23 cellular contexts compared by ENCODE assay signal in the genomic region with DNA sequence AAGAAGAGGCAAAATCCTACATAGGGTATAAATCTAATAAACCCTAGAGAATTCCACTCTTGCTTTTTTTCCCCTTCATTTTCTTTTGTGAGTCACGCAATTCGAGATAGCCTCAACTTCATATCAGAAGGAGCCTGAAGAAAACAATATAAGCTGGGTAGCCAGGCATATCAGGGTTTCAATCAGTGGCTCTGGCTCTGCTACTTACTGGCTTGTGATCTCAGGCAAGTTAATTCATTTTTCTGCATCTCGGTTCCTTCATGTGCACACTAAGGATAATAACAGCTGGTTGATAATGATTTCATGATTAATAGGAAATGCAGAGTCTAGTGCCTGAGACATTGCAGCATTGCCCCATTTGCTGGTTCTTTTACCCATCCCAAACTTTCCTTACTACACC. TPM values are rescaled to one million over a fixed set of nuclear protein-coding genes. Genes with fewer than 3 reads are reported as not detected.
DNase-seq lines count a peak whose midpoint lies in the region; TF ChIP-seq lines count a peak whose summit lies in the region.
"Had no signal": no experiment of that assay in that cellular context is flagged by ENCODE, and none has a peak within 500 bp of the region (broad histone marks: within the 10 kb centered on the region; RNA-seq: fewer than 3 reads in every experiment).

No MANE protein-coding gene starts in this region.

- no peaks in the 10 kb centered on the region for H3F3A ChIP-seq in SK-N-SH (replicated peaks; ENCODE audit: insufficient read depth)

- no peaks in the 10 kb centered on the region for H3K9me3 ChIP-seq in SK-N-SH
- H3K9me3 ChIP-seq: A549, BLaER1 had no signal

- TF ChIP-seq EP300 in SK-N-SH (IDR thresholded peaks at IDR 0.05; ENCODE audit: borderline replicate concordance in 1 of 2, low read depth in 1 of 2, low read length in 1 of 2), result peak in 1 of 2 experiments; percentile 13; a peak in 1 of 4 replicates

- H3K27me3 ChIP-seq in SK-N-SH (ENCODE audit: insufficient read depth), result no peaks in the 10 kb centered on the region
- H3K27me3 ChIP-seq: BLaER1 had no signal

- TF ChIP-seq CTCF in SK-N-SH (IDR thresholded peaks at IDR 0.05), result no peak

- H2AFZ ChIP-seq in SK-N-SH (ENCODE audit: low read depth), result no peak overlapping the region

- no peaks in the 10 kb centered on the region for H4K20me1 ChIP-seq in SK-N-SH (ENCODE audit: insufficient read depth)
- H4K20me1 ChIP-seq: BLaER1 had no signal

- H3K4me3 ChIP-seq in SK-N-SH (ENCODE audit: low read depth in 2 of 2, low read length in 1 of 2), result no peak overlapping the region
- H3K4me3 ChIP-seq: A549, BLaER1 had no signal

- H3K9me2 ChIP-seq in SK-N-SH, result no peaks in the 10 kb centered on the region

- H3K9ac ChIP-seq in SK-N-SH, result no peak overlapping the region
- H3K9ac ChIP-seq: BLaER1 had no signal

- peak; percentile 15 for DNase-seq in DMS 273 (lab: John Stamatoyannopoulos, UW; ENCODE audit: unreplicated experiment)
- DNase-seq in DMS 273 treated with DMSO at 0.1 percent for 48 hours (lab: John Stamatoyannopoulos, UW), result no peak
- peak; percentile 44 for DNase-seq in NCI-H2171 treated with DMSO at 0.1 percent for 48 hours (lab: John Stamatoyannopoulos, UW)
- DNase-seq in NCI-H2171 (lab: John Stamatoyannopoulos, UW), result no peak
- peak; percentile 15 for DNase-seq in SK-N-SH
- DNase-seq in SHP77 treated with DMSO at 0.1 percent for 48 hours (lab: John Stamatoyannopoulos, UW), result no peak
- no peak for DNase-seq in GF-D8 (lab: John Stamatoyannopoulos, UW)
- DNase-seq: AML-193; C1 segment of cervical spinal cord; CD4-positive, alpha-beta memory T cell; CD4-positive, CD25-positive, alpha-beta regulatory T cell; CD8-positive, alpha-beta memory T cell; COR-L47; DMS153; DMS53; DMS79; DND-41; EL; GDM1 had no signal

- H3K4me2 ChIP-seq in SK-N-SH, result no peak overlapping the region
- H3K4me2 ChIP-seq: A549, BLaER1 had no signal

- CTCF ChIA-PET in SK-N-SH (lab: Yijun Ruan, JAX), result interaction anchor here (0.9 to 1.3 kb wide), 2 partner anchors 26 kb away, joined by 3 to 6 read pairs; no protein-coding TSS in a partner anchor

- WGBS in SK-N-SH (ENCODE audit: low lambda C conversion rate), result 4% methylated on average over 3 of the region's 3 CpGs

- POLR2A ChIA-PET in SK-N-SH (lab: Yijun Ruan, JAX), result no interaction called here

- H3K27ac ChIP-seq in SK-N-SH (ENCODE audit: low read depth in 2 of 2, low read length in 1 of 2), result no peak overlapping the region
- H3K27ac ChIP-seq: 22Rv1, A549, BLaER1 had no signal

- TF ChIP-seq RAD21 in SK-N-SH (IDR thresholded peaks at IDR 0.05; ENCODE audit: low read length), result no peak

- H3K79me2 ChIP-seq in SK-N-SH (ENCODE audit: insufficient read depth), result no peaks in the 10 kb centered on the region

- peaks cover 0 to 8% of the 10 kb centered on the region in 2 experiments; a peak in 1 of 4 replicates for H3K4me1 ChIP-seq in SK-N-SH (ENCODE audit: control insufficient read depth in 1 of 2, insufficient read depth in 2 of 2, low read depth in 1 of 2, low read length in 1 of 2)
- H3K4me1 ChIP-seq: A549, BLaER1 had no signal

- H3K36me3 ChIP-seq in SK-N-SH (replicated peaks in 1 of 2; ENCODE audit: control insufficient read depth in 1 of 2, insufficient read depth in 2 of 2, low read length in 1 of 2), result no peaks in the 10 kb centered on the region
- H3K36me3 ChIP-seq: BLaER1 had no signal

TF ChIP-seq in SK-N-SH, 30 proteins besides CTCF, POLR2A, EP300 and RAD21:
- TF ChIP-seq, protein P1, sequence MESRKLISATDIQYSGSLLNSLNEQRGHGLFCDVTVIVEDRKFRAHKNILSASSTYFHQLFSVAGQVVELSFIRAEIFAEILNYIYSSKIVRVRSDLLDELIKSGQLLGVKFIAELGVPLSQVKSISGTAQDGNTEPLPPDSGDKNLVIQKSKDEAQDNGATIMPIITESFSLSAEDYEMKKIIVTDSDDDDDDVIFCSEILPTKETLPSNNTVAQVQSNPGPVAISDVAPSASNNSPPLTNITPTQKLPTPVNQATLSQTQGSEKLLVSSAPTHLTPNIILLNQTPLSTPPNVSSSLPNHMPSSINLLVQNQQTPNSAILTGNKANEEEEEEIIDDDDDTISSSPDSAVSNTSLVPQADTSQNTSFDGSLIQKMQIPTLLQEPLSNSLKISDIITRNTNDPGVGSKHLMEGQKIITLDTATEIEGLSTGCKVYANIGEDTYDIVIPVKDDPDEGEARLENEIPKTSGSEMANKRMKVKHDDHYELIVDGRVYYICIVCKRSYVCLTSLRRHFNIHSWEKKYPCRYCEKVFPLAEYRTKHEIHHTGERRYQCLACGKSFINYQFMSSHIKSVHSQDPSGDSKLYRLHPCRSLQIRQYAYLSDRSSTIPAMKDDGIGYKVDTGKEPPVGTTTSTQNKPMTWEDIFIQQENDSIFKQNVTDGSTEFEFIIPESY (IDR thresholded peaks at IDR 0.05; ENCODE audit: borderline replicate concordance, low read depth), result no peak
- TF ChIP-seq, protein P2, sequence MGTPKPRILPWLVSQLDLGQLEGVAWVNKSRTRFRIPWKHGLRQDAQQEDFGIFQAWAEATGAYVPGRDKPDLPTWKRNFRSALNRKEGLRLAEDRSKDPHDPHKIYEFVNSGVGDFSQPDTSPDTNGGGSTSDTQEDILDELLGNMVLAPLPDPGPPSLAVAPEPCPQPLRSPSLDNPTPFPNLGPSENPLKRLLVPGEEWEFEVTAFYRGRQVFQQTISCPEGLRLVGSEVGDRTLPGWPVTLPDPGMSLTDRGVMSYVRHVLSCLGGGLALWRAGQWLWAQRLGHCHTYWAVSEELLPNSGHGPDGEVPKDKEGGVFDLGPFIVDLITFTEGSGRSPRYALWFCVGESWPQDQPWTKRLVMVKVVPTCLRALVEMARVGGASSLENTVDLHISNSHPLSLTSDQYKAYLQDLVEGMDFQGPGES (IDR thresholded peaks at IDR 0.05; ENCODE audit: low read depth, low read length), result no peak
- TF ChIP-seq NRF1 (IDR thresholded peaks at IDR 0.05; ENCODE audit: low read depth, low read length) (no peak), SMC3 (IDR thresholded peaks at IDR 0.05; ENCODE audit: low read depth, low read length) (no peak), GATA2 (CRISPR knock-in tag; IDR thresholded peaks at IDR 0.05) (no peak; the same call in 1 of the 2 replicates), CHD2 (IDR thresholded peaks at IDR 0.05; ENCODE audit: low read length, partially characterized antibody) (peak; percentile 17)

RNA-seq across cellular contexts. Expression of a gene that starts 46.5 kb away (rescaled TPM):
- polyA plus RNA-seq in SK-N-SH (2012; rRNA removed), result 6.6 and 8.9 TPM in 2 replicates
- 5.3 and 8.5 TPM in 2 replicates for polyA plus RNA-seq in SK-N-SH (2012; cell fraction: cytosol; rRNA removed)
- 4.5 and 5.1 TPM in 2 replicates for polyA plus RNA-seq in SK-N-SH (2012; cell fraction: nucleus; rRNA removed)
- polyA plus RNA-seq: CD14-positive monocyte had no signal

Comparison
In these comparisons a context has a peak if more than half of its experiments do, and no peak if none do; other contexts are left out.
1. DNase-seq: peak in DMS 273 (single experiment), NCI-H2171 treated with DMSO at 0.1 percent for 48 hours (single experiment) and SK-N-SH (single experiment); none in DMS 273 treated with DMSO at 0.1 percent for 48 hours (single experiment), NCI-H2171 (single experiment), SHP77 treated with DMSO at 0.1 percent for 48 hours (single experiment) and GF-D8 (single experiment).